1 cellular context compared by ENCODE assay signal in genomic region chr16:2531696-2532493, GRCh38.
TF ChIP-seq lines count a peak whose summit lies in the region.

No MANE protein-coding gene starts in this region.

TF ChIP-seq in K562, 482 proteins besides CTCF, POLR2A, EP300 and RAD21 (continued from another document and continues in another):
- TF ChIP-seq FOSL1 (tag; conservative IDR thresholded peaks at IDR 0.05): no peak; the same call in 1 of the 2 replicates
- no peak for TF ChIP-seq HDAC6 (IDR thresholded peaks at IDR 0.05; ENCODE audit: low read depth, low read length)
- no peak for TF ChIP-seq ZNF24 (IDR thresholded peaks at IDR 0.05)
- TF ChIP-seq FOS (IDR thresholded peaks at IDR 0.05; ENCODE audit: extremely low read depth, insufficient read length): no peak
- no peak for TF ChIP-seq RBM22 (IDR thresholded peaks at IDR 0.05; ENCODE audit: low read depth, low read length, poor library complexity, severe bottlenecking)
- TF ChIP-seq, protein P1, sequence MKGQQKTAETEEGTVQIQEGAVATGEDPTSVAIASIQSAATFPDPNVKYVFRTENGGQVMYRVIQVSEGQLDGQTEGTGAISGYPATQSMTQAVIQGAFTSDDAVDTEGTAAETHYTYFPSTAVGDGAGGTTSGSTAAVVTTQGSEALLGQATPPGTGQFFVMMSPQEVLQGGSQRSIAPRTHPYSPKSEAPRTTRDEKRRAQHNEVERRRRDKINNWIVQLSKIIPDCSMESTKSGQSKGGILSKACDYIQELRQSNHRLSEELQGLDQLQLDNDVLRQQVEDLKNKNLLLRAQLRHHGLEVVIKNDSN (CRISPR knock-in tag; IDR thresholded peaks at IDR 0.05): peak; percentile 87
- TF ChIP-seq BRF2 (IDR thresholded peaks at IDR 0.05; ENCODE audit: borderline replicate concordance, insufficient read depth, insufficient read length): no peak
- peak; percentile 48 for TF ChIP-seq MXI1 (IDR thresholded peaks at IDR 0.05; ENCODE audit: low read depth, low read length)
- no peak for TF ChIP-seq ZNF140 (CRISPR knock-in tag; IDR thresholded peaks at IDR 0.05)
- peak; percentile 35; the same call in 1 of the 2 replicates for TF ChIP-seq PKNOX1 (IDR thresholded peaks at IDR 0.05)
- peak; percentile 75 for TF ChIP-seq RBFOX2 (IDR thresholded peaks at IDR 0.05; ENCODE audit: low read depth, low read length)
- TF ChIP-seq, protein P2, sequence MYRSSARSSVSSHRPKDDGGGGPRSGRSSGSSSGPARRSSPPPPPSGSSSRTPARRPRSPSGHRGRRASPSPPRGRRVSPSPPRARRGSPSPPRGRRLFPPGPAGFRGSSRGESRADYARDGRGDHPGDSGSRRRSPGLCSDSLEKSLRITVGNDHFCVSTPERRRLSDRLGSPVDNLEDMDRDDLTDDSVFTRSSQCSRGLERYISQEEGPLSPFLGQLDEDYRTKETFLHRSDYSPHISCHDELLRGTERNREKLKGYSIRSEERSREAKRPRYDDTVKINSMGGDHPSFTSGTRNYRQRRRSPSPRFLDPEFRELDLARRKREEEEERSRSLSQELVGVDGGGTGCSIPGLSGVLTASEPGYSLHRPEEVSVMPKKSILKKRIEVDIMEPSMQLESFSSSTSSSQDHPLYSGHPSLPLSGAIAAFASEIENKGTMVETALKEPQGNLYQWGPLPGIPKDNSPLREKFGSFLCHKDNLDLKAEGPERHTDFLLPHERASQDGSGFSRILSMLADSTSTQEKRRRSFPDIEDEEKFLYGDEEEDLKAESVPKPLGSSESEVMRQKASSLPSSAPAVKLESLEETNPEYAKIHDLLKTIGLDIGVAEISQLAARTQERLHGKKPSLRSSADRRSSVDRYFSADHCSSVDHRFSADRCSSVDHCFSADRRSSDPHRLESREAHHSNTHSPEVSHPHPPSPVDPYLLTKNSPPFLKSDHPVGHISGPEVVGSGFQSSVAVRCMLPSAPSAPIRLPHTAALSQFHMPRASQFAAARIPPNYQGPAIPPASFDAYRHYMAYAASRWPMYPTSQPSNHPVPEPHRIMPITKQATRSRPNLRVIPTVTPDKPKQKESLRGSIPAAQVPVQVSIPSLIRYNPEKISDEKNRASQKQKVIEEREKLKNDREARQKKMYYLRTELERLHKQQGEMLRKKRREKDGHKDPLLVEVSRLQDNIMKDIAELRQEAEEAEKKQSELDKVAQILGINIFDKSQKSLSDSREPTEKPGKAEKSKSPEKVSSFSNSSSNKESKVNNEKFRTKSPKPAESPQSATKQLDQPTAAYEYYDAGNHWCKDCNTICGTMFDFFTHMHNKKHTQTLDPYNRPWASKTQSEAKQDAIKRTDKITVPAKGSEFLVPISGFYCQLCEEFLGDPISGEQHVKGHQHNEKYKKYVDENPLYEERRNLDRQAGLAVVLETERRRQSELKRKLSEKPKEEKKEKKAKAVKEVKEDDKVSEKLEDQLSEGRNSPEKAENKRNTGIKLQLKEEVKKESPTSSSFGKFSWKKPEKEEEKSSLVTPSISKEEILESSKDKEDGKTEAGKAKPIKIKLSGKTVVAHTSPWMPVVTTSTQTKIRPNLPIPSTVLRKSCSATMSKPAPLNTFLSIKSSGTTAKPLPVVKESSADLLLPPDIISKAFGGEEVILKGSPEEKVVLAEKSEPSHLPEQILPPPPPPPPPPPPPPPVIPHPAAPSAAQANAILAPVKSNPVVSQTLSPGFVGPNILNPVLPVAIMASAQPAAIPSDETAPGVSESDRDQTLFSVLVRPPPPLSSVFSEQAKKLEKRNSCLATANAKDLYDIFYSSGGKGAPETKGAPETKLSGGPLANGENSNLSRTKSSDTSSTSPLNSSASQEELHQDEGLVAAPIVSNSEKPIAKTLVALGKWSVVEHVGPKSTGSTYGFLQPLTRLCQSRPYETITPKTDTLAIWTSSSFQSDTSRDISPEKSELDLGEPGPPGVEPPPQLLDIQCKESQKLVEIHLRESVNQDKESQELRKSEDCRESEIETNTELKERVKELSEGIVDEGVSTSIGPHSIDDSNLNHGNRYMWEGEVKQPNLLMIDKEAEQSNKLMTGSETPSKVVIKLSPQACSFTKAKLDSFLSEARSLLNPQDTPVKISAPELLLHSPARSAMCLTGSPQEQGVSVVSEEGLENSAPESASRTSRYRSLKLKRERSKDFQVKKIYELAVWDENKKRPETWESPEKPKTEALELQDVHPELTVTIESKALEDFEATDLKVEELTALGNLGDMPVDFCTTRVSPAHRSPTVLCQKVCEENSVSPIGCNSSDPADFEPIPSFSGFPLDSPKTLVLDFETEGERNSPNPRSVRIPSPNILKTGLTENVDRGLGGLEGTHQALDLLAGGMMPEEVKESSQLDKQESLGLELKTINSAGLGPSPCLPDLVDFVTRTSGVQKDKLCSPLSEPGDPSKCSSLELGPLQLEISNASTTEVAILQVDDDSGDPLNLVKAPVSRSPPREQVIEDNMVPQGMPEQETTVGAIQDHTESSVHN (IDR thresholded peaks at IDR 0.05; ENCODE audit: borderline replicate concordance in 1 of 2, low read depth in 1 of 2): no peak
- TF ChIP-seq HEY1 (CRISPR knock-in tag; IDR thresholded peaks at IDR 0.05; ENCODE audit: borderline replicate concordance): 0 out of 2 replicates have a peak, but pooled peaks have one; percentile 38
- peak; percentile 81 for TF ChIP-seq FIP1L1 (IDR thresholded peaks at IDR 0.05; ENCODE audit: low read depth, low read length, poor library complexity, severe bottlenecking)
- peak; percentile 61; the same call in 1 of the 2 replicates for TF ChIP-seq MBD2 (IDR thresholded peaks at IDR 0.05; ENCODE audit: borderline replicate concordance, low read depth)
- peak; percentile 54 for TF ChIP-seq TBP (optimal IDR thresholded peaks at IDR 0.05; ENCODE audit: low read depth, low read length)
- peak; percentile 69 for TF ChIP-seq TFAP4 (CRISPR knock-in tag; IDR thresholded peaks at IDR 0.05; ENCODE audit: borderline replicate concordance)
- no peak for TF ChIP-seq NR2C2 (CRISPR knock-in tag; IDR thresholded peaks at IDR 0.05)
- TF ChIP-seq NR2C2 (tag; IDR thresholded peaks at IDR 0.05): no peak; the same call in 1 of the 2 replicates
- peak; percentile 20; the same call in 1 of the 2 replicates for TF ChIP-seq ZNF263 (CRISPR knock-in tag; IDR thresholded peaks at IDR 0.05; ENCODE audit: borderline replicate concordance)
- TF ChIP-seq MYBL2 (IDR thresholded peaks at IDR 0.05; ENCODE audit: low read depth): no peak
- TF ChIP-seq MYBL2 (CRISPR knock-in tag; IDR thresholded peaks at IDR 0.05; ENCODE audit: borderline replicate concordance): no peak
- peak; percentile 84 for TF ChIP-seq MEIS2 (IDR thresholded peaks at IDR 0.05; ENCODE audit: partially characterized antibody)
- TF ChIP-seq, protein P3, sequence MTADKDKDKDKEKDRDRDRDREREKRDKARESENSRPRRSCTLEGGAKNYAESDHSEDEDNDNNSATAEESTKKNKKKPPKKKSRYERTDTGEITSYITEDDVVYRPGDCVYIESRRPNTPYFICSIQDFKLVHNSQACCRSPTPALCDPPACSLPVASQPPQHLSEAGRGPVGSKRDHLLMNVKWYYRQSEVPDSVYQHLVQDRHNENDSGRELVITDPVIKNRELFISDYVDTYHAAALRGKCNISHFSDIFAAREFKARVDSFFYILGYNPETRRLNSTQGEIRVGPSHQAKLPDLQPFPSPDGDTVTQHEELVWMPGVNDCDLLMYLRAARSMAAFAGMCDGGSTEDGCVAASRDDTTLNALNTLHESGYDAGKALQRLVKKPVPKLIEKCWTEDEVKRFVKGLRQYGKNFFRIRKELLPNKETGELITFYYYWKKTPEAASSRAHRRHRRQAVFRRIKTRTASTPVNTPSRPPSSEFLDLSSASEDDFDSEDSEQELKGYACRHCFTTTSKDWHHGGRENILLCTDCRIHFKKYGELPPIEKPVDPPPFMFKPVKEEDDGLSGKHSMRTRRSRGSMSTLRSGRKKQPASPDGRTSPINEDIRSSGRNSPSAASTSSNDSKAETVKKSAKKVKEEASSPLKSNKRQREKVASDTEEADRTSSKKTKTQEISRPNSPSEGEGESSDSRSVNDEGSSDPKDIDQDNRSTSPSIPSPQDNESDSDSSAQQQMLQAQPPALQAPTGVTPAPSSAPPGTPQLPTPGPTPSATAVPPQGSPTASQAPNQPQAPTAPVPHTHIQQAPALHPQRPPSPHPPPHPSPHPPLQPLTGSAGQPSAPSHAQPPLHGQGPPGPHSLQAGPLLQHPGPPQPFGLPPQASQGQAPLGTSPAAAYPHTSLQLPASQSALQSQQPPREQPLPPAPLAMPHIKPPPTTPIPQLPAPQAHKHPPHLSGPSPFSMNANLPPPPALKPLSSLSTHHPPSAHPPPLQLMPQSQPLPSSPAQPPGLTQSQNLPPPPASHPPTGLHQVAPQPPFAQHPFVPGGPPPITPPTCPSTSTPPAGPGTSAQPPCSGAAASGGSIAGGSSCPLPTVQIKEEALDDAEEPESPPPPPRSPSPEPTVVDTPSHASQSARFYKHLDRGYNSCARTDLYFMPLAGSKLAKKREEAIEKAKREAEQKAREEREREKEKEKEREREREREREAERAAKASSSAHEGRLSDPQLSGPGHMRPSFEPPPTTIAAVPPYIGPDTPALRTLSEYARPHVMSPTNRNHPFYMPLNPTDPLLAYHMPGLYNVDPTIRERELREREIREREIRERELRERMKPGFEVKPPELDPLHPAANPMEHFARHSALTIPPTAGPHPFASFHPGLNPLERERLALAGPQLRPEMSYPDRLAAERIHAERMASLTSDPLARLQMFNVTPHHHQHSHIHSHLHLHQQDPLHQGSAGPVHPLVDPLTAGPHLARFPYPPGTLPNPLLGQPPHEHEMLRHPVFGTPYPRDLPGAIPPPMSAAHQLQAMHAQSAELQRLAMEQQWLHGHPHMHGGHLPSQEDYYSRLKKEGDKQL (CRISPR knock-in tag; IDR thresholded peaks at IDR 0.05; ENCODE audit: borderline replicate concordance): no peak
- TF ChIP-seq, protein P4, sequence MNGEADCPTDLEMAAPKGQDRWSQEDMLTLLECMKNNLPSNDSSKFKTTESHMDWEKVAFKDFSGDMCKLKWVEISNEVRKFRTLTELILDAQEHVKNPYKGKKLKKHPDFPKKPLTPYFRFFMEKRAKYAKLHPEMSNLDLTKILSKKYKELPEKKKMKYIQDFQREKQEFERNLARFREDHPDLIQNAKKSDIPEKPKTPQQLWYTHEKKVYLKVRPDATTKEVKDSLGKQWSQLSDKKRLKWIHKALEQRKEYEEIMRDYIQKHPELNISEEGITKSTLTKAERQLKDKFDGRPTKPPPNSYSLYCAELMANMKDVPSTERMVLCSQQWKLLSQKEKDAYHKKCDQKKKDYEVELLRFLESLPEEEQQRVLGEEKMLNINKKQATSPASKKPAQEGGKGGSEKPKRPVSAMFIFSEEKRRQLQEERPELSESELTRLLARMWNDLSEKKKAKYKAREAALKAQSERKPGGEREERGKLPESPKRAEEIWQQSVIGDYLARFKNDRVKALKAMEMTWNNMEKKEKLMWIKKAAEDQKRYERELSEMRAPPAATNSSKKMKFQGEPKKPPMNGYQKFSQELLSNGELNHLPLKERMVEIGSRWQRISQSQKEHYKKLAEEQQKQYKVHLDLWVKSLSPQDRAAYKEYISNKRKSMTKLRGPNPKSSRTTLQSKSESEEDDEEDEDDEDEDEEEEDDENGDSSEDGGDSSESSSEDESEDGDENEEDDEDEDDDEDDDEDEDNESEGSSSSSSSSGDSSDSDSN (IDR thresholded peaks at IDR 0.05; ENCODE audit: borderline replicate concordance in 1 of 2, low read depth in 2 of 2, low read length in 2 of 2): peak in 1 of 2 experiments; percentile 60; a peak in 1 of 4 replicates
- no peak for TF ChIP-seq ZNF766 (CRISPR knock-in tag; conservative IDR thresholded peaks at IDR 0.05)
- TF ChIP-seq YY1 (IDR thresholded peaks at IDR 0.05; ENCODE audit: borderline replicate concordance in 1 of 3, control insufficient read depth in 1 of 3, extremely low read depth in 1 of 3, insufficient read depth in 3 of 3, insufficient read length in 1 of 3, insufficient replicate concordance in 2 of 3, low read depth in 1 of 3, low read length in 2 of 3): peak in 1 of 3 experiments; percentile 7
- TF ChIP-seq HNRNPLL (IDR thresholded peaks at IDR 0.05; ENCODE audit: low read depth, low read length, poor library complexity, severe bottlenecking): peak; percentile 60
- TF ChIP-seq, protein P5, sequence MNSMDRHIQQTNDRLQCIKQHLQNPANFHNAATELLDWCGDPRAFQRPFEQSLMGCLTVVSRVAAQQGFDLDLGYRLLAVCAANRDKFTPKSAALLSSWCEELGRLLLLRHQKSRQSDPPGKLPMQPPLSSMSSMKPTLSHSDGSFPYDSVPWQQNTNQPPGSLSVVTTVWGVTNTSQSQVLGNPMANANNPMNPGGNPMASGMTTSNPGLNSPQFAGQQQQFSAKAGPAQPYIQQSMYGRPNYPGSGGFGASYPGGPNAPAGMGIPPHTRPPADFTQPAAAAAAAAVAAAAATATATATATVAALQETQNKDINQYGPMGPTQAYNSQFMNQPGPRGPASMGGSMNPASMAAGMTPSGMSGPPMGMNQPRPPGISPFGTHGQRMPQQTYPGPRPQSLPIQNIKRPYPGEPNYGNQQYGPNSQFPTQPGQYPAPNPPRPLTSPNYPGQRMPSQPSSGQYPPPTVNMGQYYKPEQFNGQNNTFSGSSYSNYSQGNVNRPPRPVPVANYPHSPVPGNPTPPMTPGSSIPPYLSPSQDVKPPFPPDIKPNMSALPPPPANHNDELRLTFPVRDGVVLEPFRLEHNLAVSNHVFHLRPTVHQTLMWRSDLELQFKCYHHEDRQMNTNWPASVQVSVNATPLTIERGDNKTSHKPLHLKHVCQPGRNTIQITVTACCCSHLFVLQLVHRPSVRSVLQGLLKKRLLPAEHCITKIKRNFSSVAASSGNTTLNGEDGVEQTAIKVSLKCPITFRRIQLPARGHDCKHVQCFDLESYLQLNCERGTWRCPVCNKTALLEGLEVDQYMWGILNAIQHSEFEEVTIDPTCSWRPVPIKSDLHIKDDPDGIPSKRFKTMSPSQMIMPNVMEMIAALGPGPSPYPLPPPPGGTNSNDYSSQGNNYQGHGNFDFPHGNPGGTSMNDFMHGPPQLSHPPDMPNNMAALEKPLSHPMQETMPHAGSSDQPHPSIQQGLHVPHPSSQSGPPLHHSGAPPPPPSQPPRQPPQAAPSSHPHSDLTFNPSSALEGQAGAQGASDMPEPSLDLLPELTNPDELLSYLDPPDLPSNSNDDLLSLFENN (IDR thresholded peaks at IDR 0.05; ENCODE audit: low read depth in 2 of 2, low read length in 2 of 2): no peak
- TF ChIP-seq PHF8 (IDR thresholded peaks at IDR 0.05; ENCODE audit: borderline replicate concordance, low read length): peak; percentile 54; the same call in 1 of the 2 replicates
